Comparison of ENCODE assay signal across 8 cellular contexts in genomic region chr14:39432619-39433451, GRCh38. TPM values are rescaled to one million over a fixed set of nuclear protein-coding genes. Genes with fewer than 3 reads are reported as not detected.
A peak's percentile ranks its signal among the peaks of the same experiment; 100 is the strongest.
DNase-seq lines count a peak whose midpoint lies in the region; ATAC-seq and TF ChIP-seq lines count a peak whose summit lies in the region.

No MANE protein-coding gene starts in this region.

- TF ChIP-seq CTCF in GM13976 (IDR thresholded peaks at IDR 0.05; ENCODE audit: borderline replicate concordance, control extremely low read depth, extremely low read depth, insufficient read depth, missing control alignments), result peak; percentile 16
- TF ChIP-seq CTCF in SK-N-SH (IDR thresholded peaks at IDR 0.05), result peak; percentile 13; the same call in 1 of the 2 replicates
- TF ChIP-seq CTCF in prostate gland (IDR thresholded peaks at IDR 0.05), result peak in 2 of 4 experiments; percentile 40 to 43

- peak overlapping the region; percentile 62; the same call in 1 of the 2 replicates for H3K9ac ChIP-seq in SK-N-SH

- H3K4me1 ChIP-seq in SK-N-SH (ENCODE audit: control insufficient read depth in 1 of 2, insufficient read depth in 2 of 2, low read depth in 1 of 2, low read length in 1 of 2), result peaks cover 0 to 7% of the 10 kb centered on the region in 2 experiments; a peak in 2 of 4 replicates
- H3K4me1 ChIP-seq in right cardiac atrium (ENCODE audit: control insufficient read depth, insufficient read depth, low read length), result peaks cover 2% of the 10 kb centered on the region
- H3K4me1 ChIP-seq in prostate gland (replicated peaks), result no peaks in the 10 kb centered on the region

- no peaks in the 10 kb centered on the region for H3F3A ChIP-seq in SK-N-SH (replicated peaks; ENCODE audit: insufficient read depth)

- H3K27me3 ChIP-seq in SK-N-SH (ENCODE audit: insufficient read depth) (no peaks in the 10 kb centered on the region), right cardiac atrium (ENCODE audit: control insufficient read depth, insufficient read depth) (no peaks in the 10 kb centered on the region), prostate gland (replicated peaks; ENCODE audit: insufficient read depth) (no peaks in the 10 kb centered on the region)

- ATAC-seq in HG02610 (IDR thresholded peaks at IDR 0.05; ENCODE audit: unreplicated experiment), result peak; percentile 66
- ATAC-seq in right cardiac atrium, result peak; percentile 95 to 96

- peak overlapping the region; percentile 94 for H2AFZ ChIP-seq in SK-N-SH (ENCODE audit: low read depth)

- H3K27ac ChIP-seq in SK-N-SH (ENCODE audit: low read depth in 2 of 2, low read length in 1 of 2) (peak overlapping the region; percentile 82 to 87), angular gyrus (ENCODE audit: low read depth, low read length) (peak overlapping the region; percentile 95), right cardiac atrium (ENCODE audit: low read length) (peak overlapping the region; percentile 97), prostate gland (peak overlapping the region; percentile 98 to 99)

- peak overlapping the region; percentile 74 for H3K4me2 ChIP-seq in SK-N-SH

- WGBS in SK-N-SH (ENCODE audit: low lambda C conversion rate), result 0% methylated on average over 4 of the region's 38 CpGs
- under 1% methylated on average over 38 of the region's 38 CpGs for WGBS in right cardiac atrium
- under 1% methylated on average over 35 of the region's 38 CpGs for WGBS in prostate gland

- no peaks in the 10 kb centered on the region for H3K9me3 ChIP-seq in SK-N-SH
- no peaks in the 10 kb centered on the region for H3K9me3 ChIP-seq in right cardiac atrium (ENCODE audit: control insufficient read depth, low read length)
- no peaks in the 10 kb centered on the region for H3K9me3 ChIP-seq in prostate gland

- TF ChIP-seq POLR2A in prostate gland (IDR thresholded peaks at IDR 0.05), result peak; percentile 84

- peak; percentile 78 for DNase-seq in GM13976 (ENCODE audit: low spot score)
- peak; percentile 64 for DNase-seq in NAMALWA (ENCODE audit: low spot score)
- DNase-seq in SK-N-SH, result peak; percentile 76
- peak; percentile 92 to 97 (median 94) for DNase-seq in right cardiac atrium
- DNase-seq in prostate gland (ENCODE audit: low spot score), result peak; percentile 94
- DNase-seq in superior temporal gyrus (ENCODE audit: extremely low spot score), result no peak

- POLR2A ChIA-PET in SK-N-SH (lab: Yijun Ruan, JAX), result interaction anchor here (1.3 to 2.2 kb wide), 2 partner anchors 263 to 330 kb away, joined by 6 to 7 read pairs; partner anchors contain the start of genes SEC23A and TRAPPC6B

- TF ChIP-seq RAD21 in SK-N-SH (IDR thresholded peaks at IDR 0.05; ENCODE audit: low read length), result peak; percentile 20; the same call in 1 of the 2 replicates

- CTCF ChIA-PET in SK-N-SH (lab: Yijun Ruan, JAX), result interaction anchor here (1.0 to 1.4 kb wide), 3 partner anchors 32 to 296 kb away, joined by 3 to 4 read pairs (median 3); partner anchors contain the start of gene TRAPPC6B

- H3K4me3 ChIP-seq in SK-N-SH (ENCODE audit: low read depth in 2 of 2, low read length in 1 of 2), result peak overlapping the region; percentile 54 to 69
- peak overlapping the region; percentile 49 for H3K4me3 ChIP-seq in right cardiac atrium (ENCODE audit: low read length)
- H3K4me3 ChIP-seq in prostate gland, result peak overlapping the region; percentile 88 to 96

- intact Hi-C loops in right cardiac atrium (cut with DNase I) (loop anchor here in 2 of 4 donors (5.0 to 10.0 kb wide), 2 partner anchors 258 to 261 kb away; partner anchors contain the start of genes TRAPPC6B (in 2 of the 2) and PNN (in 1 of the 2)), prostate gland (cut with DNase I) (loop anchor here (2.0 to 5.0 kb wide), 3 partner anchors 166 to 331 kb away; partner anchors contain the start of genes PNN and SEC23A)

- in situ Hi-C loops in GM13976 (cut with MboI; ENCODE audit: low sequenced_read_pairs, unreplicated experiment), result no loop called here

- no peaks in the 10 kb centered on the region; the same call in 1 of the 2 replicates for H4K20me1 ChIP-seq in SK-N-SH (ENCODE audit: insufficient read depth)

- no peaks in the 10 kb centered on the region for H3K9me2 ChIP-seq in SK-N-SH

- H3K36me3 ChIP-seq in SK-N-SH (replicated peaks in 1 of 2; ENCODE audit: control insufficient read depth in 1 of 2, insufficient read depth in 2 of 2, low read length in 1 of 2) (no peaks in the 10 kb centered on the region), prostate gland (no peaks in the 10 kb centered on the region)

- TF ChIP-seq EP300 in SK-N-SH (IDR thresholded peaks at IDR 0.05; ENCODE audit: borderline replicate concordance in 1 of 2, low read depth in 1 of 2, low read length in 1 of 2), result no peak

- peaks cover 33% of the 10 kb centered on the region for H3K79me2 ChIP-seq in SK-N-SH (ENCODE audit: insufficient read depth)

TF ChIP-seq in SK-N-SH, 30 proteins besides CTCF, POLR2A, EP300 and RAD21:
- TF ChIP-seq MEF2A (IDR thresholded peaks at IDR 0.05; ENCODE audit: borderline replicate concordance, low read depth) (no peak), MXI1 (IDR thresholded peaks at IDR 0.05; ENCODE audit: low read depth, low read length) (peak; percentile 70), NRF1 (IDR thresholded peaks at IDR 0.05; ENCODE audit: low read depth, low read length) (0 out of 2 replicates have a peak, but pooled peaks have one; percentile 15), NFIC (IDR thresholded peaks at IDR 0.05; ENCODE audit: borderline replicate concordance) (0 out of 2 replicates have a peak, but pooled peaks have one; percentile 17), USF1 (IDR thresholded peaks at IDR 0.05; ENCODE audit: borderline replicate concordance, low read depth) (no peak), USF2 (IDR thresholded peaks at IDR 0.05; ENCODE audit: borderline replicate concordance, low read depth, low read length) (no peak), RFX5 (IDR thresholded peaks at IDR 0.05; ENCODE audit: low read length) (no peak), MAX (IDR thresholded peaks at IDR 0.05; ENCODE audit: low read depth) (no peak), SIN3A (IDR thresholded peaks at IDR 0.05; ENCODE audit: borderline replicate concordance, low read depth, low read length) (no peak; the same call in 1 of the 2 replicates), TAF1 (IDR thresholded peaks at IDR 0.05; ENCODE audit: borderline replicate concordance, low read depth, low read length) (no peak), POLR2AphosphoS5 (IDR thresholded peaks at IDR 0.05; ENCODE audit: low read depth, low read length) (0 out of 2 replicates have a peak, but pooled peaks have one; percentile 33), ZBTB33 (IDR thresholded peaks at IDR 0.05; ENCODE audit: borderline replicate concordance, low read depth) (no peak), EZH2phosphoT487 (IDR thresholded peaks at IDR 0.05; ENCODE audit: borderline replicate concordance, low read depth) (no peak), RCOR1 (IDR thresholded peaks at IDR 0.05; ENCODE audit: low read length) (peak; percentile 15; the same call in 1 of the 2 replicates), SMC3 (IDR thresholded peaks at IDR 0.05; ENCODE audit: low read depth, low read length) (no peak)

RNA-seq across cellular contexts. Expression of gene FBXO33, which starts 0.6 kb away (rescaled TPM):
- polyA plus RNA-seq in SK-N-SH (2012; rRNA removed) (4.2 and 6.3 TPM in 2 replicates), right cardiac atrium (4.0 TPM)
- polyA plus RNA-seq in SK-N-SH (2012; cell fraction: cytosol; rRNA removed), result 5.7 and 5.8 TPM in 2 replicates
- 2.4 and 5.1 TPM in 2 replicates for polyA plus RNA-seq in SK-N-SH (2012; cell fraction: nucleus; rRNA removed)
- total RNA-seq in right cardiac atrium (1 to 10 TPM; 5.3 to 6.7 (median 5.7) TPM), prostate gland (10 to 100 TPM; 15.1 to 17.1 TPM)
